ENCODE assay signal across 8 cellular contexts in the genomic region with DNA sequence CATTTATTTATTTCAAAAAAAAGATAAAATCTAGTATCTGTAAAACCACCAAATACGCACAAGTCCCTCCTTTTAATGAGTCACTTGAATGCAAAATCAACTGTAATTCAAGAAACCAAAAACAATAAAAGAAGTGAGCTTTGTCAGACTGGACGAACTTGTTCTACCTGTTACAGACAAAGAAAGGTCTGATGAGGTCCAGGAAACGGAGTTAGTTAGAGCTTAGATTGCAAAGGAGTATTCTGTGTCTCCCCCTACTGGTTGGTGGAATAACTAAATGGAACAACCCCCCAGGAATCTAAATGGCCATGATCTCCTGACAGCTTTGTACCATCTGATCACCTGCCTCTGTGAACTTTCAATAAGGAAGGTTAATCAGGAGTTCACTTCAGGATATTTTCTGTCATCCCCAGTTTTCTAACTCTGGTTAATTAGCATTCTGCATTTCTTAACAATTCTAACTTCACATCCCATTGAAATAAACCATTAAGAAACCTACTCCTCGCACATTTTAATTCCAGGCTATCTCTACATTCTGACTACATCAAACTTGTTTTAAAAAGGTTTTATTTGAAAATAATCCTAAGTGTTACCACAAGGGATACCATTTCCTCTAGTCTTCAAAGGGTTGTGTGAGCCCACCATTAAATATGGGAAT.
DNase-seq lines count a peak whose midpoint lies in the region; ATAC-seq, FAIRE-seq and TF ChIP-seq lines count a peak whose summit lies in the region.

No MANE protein-coding gene starts in this region.

- no peaks in the 10 kb centered on the region for H3K9me3 ChIP-seq in H9 (ENCODE audit: control insufficient read depth, low read depth, low read length)

- no peak overlapping the region for H3K4me2 ChIP-seq in H9 (ENCODE audit: insufficient read depth, insufficient read length, low read length)

- no peak overlapping the region for H2BK5ac ChIP-seq in H9 (ENCODE audit: insufficient read length, low read length)

- H3K27me3 Mint-ChIP-seq in H9 (ENCODE audit: low read depth) (no peaks in the 10 kb centered on the region), naive B cell (no peaks in the 10 kb centered on the region)

- no peaks in the 10 kb centered on the region for H3K23me2 ChIP-seq in H9 (ENCODE audit: insufficient read length, low read depth, low read length, poor library complexity, severe bottlenecking)

- no peak overlapping the region for H4K5ac ChIP-seq in H9 (ENCODE audit: insufficient read length, low read depth, low read length)

- no peak overlapping the region for H3K56ac ChIP-seq in H9 (ENCODE audit: insufficient read length, low read depth, low read length)

- no peak overlapping the region for H3K9ac ChIP-seq in H9 (ENCODE audit: extremely low read depth, insufficient read length, low read length)

- H3K4me1 Mint-ChIP-seq in H9 (peaks cover 9 to 16% of the 10 kb centered on the region in 2 experiments), naive B cell (peaks cover 0 to 4% (median 0%) of the 10 kb centered on the region in 3 donors)

- no peak overlapping the region for H3K27ac ChIP-seq in H9 (ENCODE audit: insufficient read length, low read depth, low read length)

- H3T11ph ChIP-seq in H9 (ENCODE audit: low read length), result no peak overlapping the region

- no peaks in the 10 kb centered on the region for H3K36me3 Mint-ChIP-seq in H9 (ENCODE audit: insufficient read depth in 1 of 3, low read depth in 3 of 3)
- H3K36me3 Mint-ChIP-seq in naive B cell, result no peaks in the 10 kb centered on the region

- H3K27ac Mint-ChIP-seq in H9, result no peak overlapping the region
- H3K27ac Mint-ChIP-seq in naive B cell, result no peak overlapping the region

- H2BK12ac ChIP-seq in H9 (ENCODE audit: insufficient read length, low read depth, low read length), result no peak overlapping the region

- H3K4me3 ChIP-seq in LNCaP clone FGC (ENCODE audit: low read depth, low read length), result no peak overlapping the region

- no peak overlapping the region for H4K91ac ChIP-seq in H9 (ENCODE audit: insufficient read length, low read depth, low read length)

- no peak overlapping the region for H2BK15ac ChIP-seq in H9 (ENCODE audit: low read depth, low read length)

- WGBS in H9 (ENCODE audit: extremely low coverage, insufficient read length, low lambda C conversion rate), result 100% methylated on average over 1 of the region's 4 CpGs

- H3K4ac ChIP-seq in H9 (ENCODE audit: low read depth, low read length), result no peak overlapping the region

- TF ChIP-seq CTCF in H9 (conservative IDR thresholded peaks at IDR 0.05) (peak; percentile 88), LNCaP clone FGC (IDR thresholded peaks at IDR 0.05; ENCODE audit: control insufficient read depth, extremely low read depth, insufficient read depth) (peak; percentile 76)

- no peak overlapping the region for H3K14ac ChIP-seq in H9 (ENCODE audit: insufficient read depth, low read length)

- peak; percentile 95 for FAIRE-seq in colon (lab: Jason Lieb, UNC)

- no peak overlapping the region for H2BK20ac ChIP-seq in H9 (ENCODE audit: low read depth, low read length, poor library complexity, severe bottlenecking)

- no peak overlapping the region for H3K18ac ChIP-seq in H9 (ENCODE audit: insufficient read length, low read depth, low read length)

- H3K4me1 ChIP-seq in H9 (ENCODE audit: insufficient read depth, low read length), result no peaks in the 10 kb centered on the region

- peak; percentile 96 to 97 for ATAC-seq in naive B cell (ENCODE audit: low read depth in 2 of 2)

- H2BK120ac ChIP-seq in H9 (ENCODE audit: low read depth, low read length, poor library complexity, severe bottlenecking), result no peak overlapping the region

- H3K4me3 Mint-ChIP-seq in H9 (no peak overlapping the region), naive B cell (no peak overlapping the region)

- H4K20me1 ChIP-seq in H9 (ENCODE audit: control insufficient read depth, insufficient read depth, insufficient read length), result no peaks in the 10 kb centered on the region

- H4K8ac ChIP-seq in H9 (replicated peaks; ENCODE audit: insufficient read length, low read depth, low read length), result no peak overlapping the region

- DNase-seq in stimulated activated CD4-positive, alpha-beta T cell treated with anti-CD3 and anti-CD28 coated beads, Interleukin-2, amount 100 ng/mL, for 4 hours (ENCODE audit: low read depth), result peak; percentile 27
- no peak for DNase-seq in stimulated activated CD4-positive, alpha-beta T cell treated with anti-CD3 and anti-CD28 coated beads, Interleukin-1b, Interleukin-23, amount 100 ng/mL, for 48 hours
- DNase-seq in H9 (peak; percentile 43), LNCaP clone FGC (ENCODE audit: low read depth) (peak; percentile 96), SHP77 (lab: John Stamatoyannopoulos, UW) (peak; percentile 70 to 79), naive B cell (peak; percentile 74), GM19240 (ENCODE audit: insufficient read length, low spot score) (no peak)

- H2AFZ ChIP-seq in H9 (ENCODE audit: low read length), result no peak overlapping the region

- no peaks in the 10 kb centered on the region for H3K79me2 ChIP-seq in H9 (ENCODE audit: insufficient read depth, low read length)

- no peak overlapping the region for H2AK5ac ChIP-seq in H9 (ENCODE audit: insufficient read length, low read length)

- H3K9me3 Mint-ChIP-seq in H9 (no peaks in the 10 kb centered on the region), naive B cell (no peaks in the 10 kb centered on the region)

- H3K27me3 ChIP-seq in H9 (ENCODE audit: insufficient read depth, low read length), result no peaks in the 10 kb centered on the region

- no peak overlapping the region for H3K23ac ChIP-seq in H9 (ENCODE audit: insufficient read length, low read depth, low read length)

- H3K79me1 ChIP-seq in H9 (ENCODE audit: insufficient read depth, low read depth, low read length, poor library complexity, severe bottlenecking), result no peaks in the 10 kb centered on the region

Comparison
In these comparisons a context has a peak if more than half of its experiments do, and no peak if none do; other contexts are left out.
1. DNase-seq: peak in stimulated activated CD4-positive, alpha-beta T cell treated with anti-CD3 and anti-CD28 coated beads, Interleukin-2, amount 100 ng/mL, for 4 hours (single experiment), H9 (single experiment), LNCaP clone FGC (single experiment), SHP77 (2 of 2) and naive B cell (single experiment); none in stimulated activated CD4-positive, alpha-beta T cell treated with anti-CD3 and anti-CD28 coated beads, Interleukin-1b, Interleukin-23, amount 100 ng/mL, for 48 hours (single experiment) and GM19240 (single experiment).